Comparison of ENCODE assay signal across 10 cellular contexts in genomic region chr7:130489140-130489967, GRCh38. TPM values are rescaled to one million over a fixed set of nuclear protein-coding genes. Genes with fewer than 3 reads are reported as not detected.
DNase-seq lines count a peak whose midpoint lies in the region; ATAC-seq, FAIRE-seq and TF ChIP-seq lines count a peak whose summit lies in the region.
"Had no signal": no experiment of that assay in that cellular context is flagged by ENCODE, and none has a peak within 500 bp of the region (broad histone marks: within the 10 kb centered on the region; RNA-seq: fewer than 3 reads in every experiment).

No MANE protein-coding gene starts in this region.

- FAIRE-seq in H1 (lab: Jason Lieb, UNC): no peak

- H3K4me3 Mint-ChIP-seq in CD4-positive, alpha-beta T cell: peak overlapping the region; percentile 17
- H3K4me3 Mint-ChIP-seq in nephron progenitor cell (peak overlapping the region; percentile 65), endothelial cell (ENCODE audit: unreplicated experiment) (no peak overlapping the region)

- no peak overlapping the region for H3K27ac ChIP-seq in CD4-positive, alpha-beta T cell (ENCODE audit: low read depth, low read length)
- H3K27ac ChIP-seq in H1 (ENCODE audit: low read depth, low read length) (no peak overlapping the region), right lobe of liver (no peak overlapping the region)
- H3K27ac ChIP-seq: BLaER1 had no signal

- peaks cover 4% of the 10 kb centered on the region; the same call in 1 of the 2 replicates for H3K79me1 ChIP-seq in H1 (ENCODE audit: low read depth, low read length)

- H2BK120ac ChIP-seq in H1 (replicated peaks; ENCODE audit: low read depth, low read length): no peak overlapping the region

- H3K79me2 ChIP-seq in H1 (ENCODE audit: control insufficient read depth in 1 of 2, insufficient read depth in 2 of 2, low read length in 2 of 2): peaks cover 0 to 67% of the 10 kb centered on the region in 2 experiments; a peak in 2 of 4 replicates

- H3K9me3 ChIP-seq in CD4-positive, alpha-beta T cell (ENCODE audit: control insufficient read depth, low read length): no peaks in the 10 kb centered on the region
- H3K9me3 ChIP-seq in H1 (ENCODE audit: insufficient read depth in 2 of 2, low read depth in 1 of 2, low read length in 1 of 2) (peaks cover 0 to 19% of the 10 kb centered on the region in 2 experiments; a peak in 2 of 4 replicates), right lobe of liver (no peaks in the 10 kb centered on the region)

- H3K4me2 ChIP-seq in H1 (ENCODE audit: insufficient read depth in 1 of 2, low read depth in 2 of 2, low read length in 2 of 2): peak overlapping the region; percentile 69 to 86
- H3K4me2 ChIP-seq: BLaER1 had no signal

- no peak overlapping the region; a peak in 1 of 7 replicates for H3K9ac ChIP-seq in H1 (replicated peaks in 1 of 4; ENCODE audit: extremely low read depth in 1 of 4, low read depth in 3 of 4, low read length in 3 of 4)
- H3K9ac ChIP-seq: BLaER1 had no signal

- TF ChIP-seq EP300 in H1 (IDR thresholded peaks at IDR 0.05; ENCODE audit: borderline replicate concordance in 1 of 2, low read depth in 2 of 2, low read length in 2 of 2): no peak

- WGBS in H1 (ENCODE audit: extremely low coverage in 1 of 2, insufficient coverage in 1 of 2, insufficient read length in 1 of 2, insufficient replicate concordance in 2 of 2, low coverage in 1 of 2, low lambda C conversion rate in 2 of 2, missing lambda C conversion rate in 1 of 2), 2 experiments: 83% methylated on average over 10 of the region's 10 CpGs; no CpG with 5 or more reads in 1 of the 2 experiments
- 79% methylated on average over 7 of the region's 10 CpGs for WGBS in right lobe of liver (ENCODE audit: insufficient coverage, low coverage, low lambda C conversion rate, missing lambda C conversion rate)

- CTCF ChIA-PET in CD4-positive, alpha-beta T cell (lab: Charles Lee): no interaction called here
- CTCF ChIA-PET in H1 (lab: Charles Lee; ENCODE audit: partially characterized antibody): interaction anchor here (0.7 to 4.5 kb wide), 6 partner anchors 9 to 246 kb away, joined by 3 to 19 read pairs (median 4); no protein-coding TSS in a partner anchor

- intact Hi-C loops in CD4-positive, alpha-beta T cell (cut with DNase I, micrococcal nuclease): loop anchor here (5.0 to 10.0 kb wide), 3 partner anchors 87 to 265 kb away; no protein-coding TSS in a partner anchor
- intact Hi-C loops in right lobe of liver (cut with DNase I): no loop called here

- H2BK15ac ChIP-seq in H1 (ENCODE audit: low read length): no peak overlapping the region

- POLR2A ChIA-PET in CD4-positive, alpha-beta T cell (lab: Charles Lee): no interaction called here
- POLR2A ChIA-PET in H1 (lab: Charles Lee; ENCODE audit: partially characterized antibody): interaction anchor here (1.0 to 2.2 kb wide), 4 partner anchors 11 to 284 kb away, joined by 3 to 8 read pairs (median 3); partner anchors contain the start of gene TMEM209

- H2AK5ac ChIP-seq in H1 (ENCODE audit: low read depth, low read length): peak overlapping the region; percentile 58; the same call in 1 of the 2 replicates

- no peak overlapping the region for H2BK20ac ChIP-seq in H1 (ENCODE audit: low read length)

- H3K4me1 ChIP-seq in H1 (replicated peaks in 1 of 4; ENCODE audit: control insufficient read depth in 3 of 4, insufficient read depth in 4 of 4, low read length in 3 of 4) (peaks cover 3 to 15% (median 5%) of the 10 kb centered on the region in 4 experiments), right lobe of liver (peaks cover 0 to 7% (median 0%) of the 10 kb centered on the region in 4 donors)
- H3K4me1 ChIP-seq: BLaER1 had no signal

- no peak overlapping the region for H2BK12ac ChIP-seq in H1 (ENCODE audit: low read depth, low read length)

- H4K8ac ChIP-seq in H1 (ENCODE audit: extremely low read depth, insufficient read depth, low read length): no peak overlapping the region

- H3K18ac ChIP-seq in H1 (ENCODE audit: extremely low read depth, low read length): no peak overlapping the region

- H3K4ac ChIP-seq in H1 (replicated peaks; ENCODE audit: insufficient read length, low read depth, low read length): no peak overlapping the region

- H3K14ac ChIP-seq in H1 (ENCODE audit: insufficient read length): no peak overlapping the region

- H4K5ac ChIP-seq in H1 (ENCODE audit: insufficient read length, low read depth, low read length): peak overlapping the region; percentile 18

- no peak overlapping the region for H3K27ac Mint-ChIP-seq in CD4-positive, alpha-beta T cell
- H3K27ac Mint-ChIP-seq in nephron progenitor cell (peak overlapping the region; percentile 100), endothelial cell (ENCODE audit: unreplicated experiment) (no peak overlapping the region)

- H2AFZ ChIP-seq in H1 (ENCODE audit: low read length): no peak overlapping the region

- no peaks in the 10 kb centered on the region for H3K36me3 Mint-ChIP-seq in CD4-positive, alpha-beta T cell (ENCODE audit: low read depth)
- H3K36me3 Mint-ChIP-seq in nephron progenitor cell (ENCODE audit: low read depth) (peaks cover 47% of the 10 kb centered on the region), endothelial cell (ENCODE audit: low read depth, unreplicated experiment) (peaks cover 17% of the 10 kb centered on the region)

- H4K91ac ChIP-seq in H1 (replicated peaks; ENCODE audit: insufficient read length, low read length): no peak overlapping the region

- H2BK5ac ChIP-seq in H1 (ENCODE audit: low read depth, low read length): no peak overlapping the region

- H3K9me3 Mint-ChIP-seq in CD4-positive, alpha-beta T cell: no peaks in the 10 kb centered on the region
- H3K9me3 Mint-ChIP-seq in nephron progenitor cell (peaks cover 45% of the 10 kb centered on the region), endothelial cell (ENCODE audit: unreplicated experiment) (no peaks in the 10 kb centered on the region)

- no peak overlapping the region for H3K56ac ChIP-seq in H1 (replicated peaks; ENCODE audit: insufficient read length, low read depth, low read length)

- no peak for TF ChIP-seq CTCF in CD4-positive, alpha-beta T cell (IDR thresholded peaks at IDR 0.05)
- TF ChIP-seq CTCF in H1 (IDR thresholded peaks at IDR 0.05; ENCODE audit: control extremely low read depth in 1 of 3, insufficient read depth in 1 of 3, low read depth in 1 of 3, low read length in 3 of 3) (no peak), nephron progenitor cell (IDR thresholded peaks at IDR 0.05) (no peak), right lobe of liver (IDR thresholded peaks at IDR 0.05) (no peak), endothelial cell (IDR thresholded peaks at IDR 0.05; ENCODE audit: unreplicated experiment) (no peak)

- no peak for ATAC-seq in CD4-positive, alpha-beta T cell (ENCODE audit: poor library complexity)
- ATAC-seq in right lobe of liver: no peak

- peaks cover 75% of the 10 kb centered on the region for H3K27me3 Mint-ChIP-seq in CD4-positive, alpha-beta T cell
- H3K27me3 Mint-ChIP-seq in nephron progenitor cell (ENCODE audit: low read depth, poor library complexity): peaks cover 6% of the 10 kb centered on the region
- H3K27me3 Mint-ChIP-seq in endothelial cell (ENCODE audit: unreplicated experiment): peaks cover 6% of the 10 kb centered on the region

- peaks cover 21% of the 10 kb centered on the region for H3K23me2 ChIP-seq in H1 (ENCODE audit: low read depth, low read length)

- peaks cover 21% of the 10 kb centered on the region for H3K27me3 ChIP-seq in CD4-positive, alpha-beta T cell (ENCODE audit: control insufficient read depth, insufficient read depth, low read length)
- H3K27me3 ChIP-seq in H1 (replicated peaks in 1 of 4; ENCODE audit: control insufficient read depth in 3 of 4, extremely low read depth in 1 of 4, insufficient read depth in 3 of 4, low read length in 3 of 4) (peaks cover 0 to 8% (median 2%) of the 10 kb centered on the region in 4 experiments; a peak in 5 of 7 replicates), right lobe of liver (no peaks in the 10 kb centered on the region)

- H3K36me3 ChIP-seq in H1 (ENCODE audit: control insufficient read depth in 2 of 4, insufficient read depth in 4 of 4, low read length in 3 of 4) (peaks cover 0 to 11% (median 2%) of the 10 kb centered on the region in 4 experiments; a peak in 2 of 8 replicates), right lobe of liver (no peaks in the 10 kb centered on the region)
- H3K36me3 ChIP-seq: BLaER1 had no signal

- TF ChIP-seq POLR2A in H1 (IDR thresholded peaks at IDR 0.05; ENCODE audit: control extremely low read depth in 1 of 2, low read depth in 2 of 2, low read length in 2 of 2) (no peak), right lobe of liver (IDR thresholded peaks at IDR 0.05) (no peak)

- H3K4me1 Mint-ChIP-seq in CD4-positive, alpha-beta T cell (ENCODE audit: low read depth): peaks cover 37% of the 10 kb centered on the region
- peaks cover 71% of the 10 kb centered on the region for H3K4me1 Mint-ChIP-seq in nephron progenitor cell
- H3K4me1 Mint-ChIP-seq in endothelial cell (ENCODE audit: unreplicated experiment): peaks cover 42% of the 10 kb centered on the region

- H3K23ac ChIP-seq in H1 (ENCODE audit: insufficient read length): no peak overlapping the region

- H3K4me3 ChIP-seq in H1 (ENCODE audit: extremely low read depth in 1 of 4, insufficient read depth in 2 of 4, low read depth in 3 of 4, low read length in 4 of 4) (peak overlapping the region in 1 of 4 experiments; percentile 67; a peak in 1 of 8 replicates), right lobe of liver (no peak overlapping the region)
- H3K4me3 ChIP-seq: BLaER1 had no signal

- peaks cover 3 to 4% of the 10 kb centered on the region in 2 experiments for H4K20me1 ChIP-seq in H1 (replicated peaks in 1 of 2; ENCODE audit: control insufficient read depth in 1 of 2, insufficient read depth in 2 of 2, low read length in 2 of 2)
- H4K20me1 ChIP-seq: BLaER1 had no signal

- TF ChIP-seq RAD21 in H1 (IDR thresholded peaks at IDR 0.05 in 1 of 2, conservative IDR thresholded peaks at IDR 0.05 in 1 of 2; ENCODE audit: low read depth in 2 of 2, low read length in 2 of 2): no peak

- no peak for DNase-seq in CD4-positive, alpha-beta T cell
- DNase-seq in NCI-H460 (ENCODE audit: extremely low read depth, low read depth) (peak; percentile 93), H1 (ENCODE audit: low read depth in 1 of 2, low spot score in 2 of 2) (no peak), nephron progenitor cell (peak; percentile 16), right lobe of liver (no peak), NCI-H82 (lab: John Stamatoyannopoulos, UW) (no peak), NCI-H748 (lab: John Stamatoyannopoulos, UW; ENCODE audit: unreplicated experiment) (no peak), endothelial cell (ENCODE audit: low spot score) (no peak)
- DNase-seq: MM.1S had no signal

RNA-seq across cellular contexts. Expression of gene MEST, which starts 2.5 kb away (rescaled TPM):
- total RNA-seq in CD4-positive, alpha-beta T cell: 1 to 10 TPM; 2.7 to 2.9 TPM
- 29.4 and 36.0 TPM in 2 replicates for total RNA-seq in NCI-H460 (2014; rRNA removed; shearing (Covaris generic))
- polyA plus RNA-seq in NCI-H460 (2014; cell fraction: nucleus; rRNA removed): 34.2 and 46.8 TPM in 2 replicates
- 269 and 283 TPM in 2 replicates for total RNA-seq in H1 (2021; fragmentation: NEBNext Ultra II Directional; extraction: Animal tissue kit (Norgen Biotek cat#: 25700))
- polyA plus RNA-seq in H1 (2011; rRNA removed): 152 and 176 TPM in 2 replicates
- 145 TPM for polyA plus RNA-seq in H1 (2011; cell fraction: cytosol; rRNA removed)
- polyA plus RNA-seq in H1 (2011; cell fraction: nucleus; rRNA removed): 106 TPM
- polyA plus RNA-seq in H1 (2012, experiment 1 of 2): 142 to 251 TPM (median 183 TPM) in 4 replicates
- polyA plus RNA-seq in H1 (2012, experiment 2 of 2): 36.0 TPM
- 137 TPM for polyA plus RNA-seq in H1 (2013, experiment 1 of 2)
- polyA plus RNA-seq in H1 (2013, experiment 2 of 2): 152 TPM
- polyA minus RNA-seq in H1 (2011; rRNA and poly(A)+ RNA removed): 452 and 550 TPM in 2 replicates
- 148 TPM for polyA minus RNA-seq in H1 (2011; cell fraction: cytosol; rRNA and poly(A)+ RNA removed)
- 213 TPM for polyA minus RNA-seq in H1 (2011; cell fraction: nucleus; rRNA and poly(A)+ RNA removed)
- total RNA-seq in right lobe of liver (10 to 100 TPM; 23.4 to 46.9 (median 31.2) TPM), endothelial cell (ENCODE audit: unreplicated experiment) (72.2 TPM)

RNA-seq across cellular contexts. Expression of gene CEP41, which starts 48.5 kb away (rescaled TPM):
- 1 to 10 TPM; 3.3 to 4.8 TPM for total RNA-seq in CD4-positive, alpha-beta T cell
- 19.3 and 22.4 TPM in 2 replicates for total RNA-seq in NCI-H460 (2014; rRNA removed; shearing (Covaris generic))
- polyA plus RNA-seq in NCI-H460 (2014; cell fraction: nucleus; rRNA removed): 9.2 and 15.5 TPM in 2 replicates
- total RNA-seq in H1 (2021; fragmentation: NEBNext Ultra II Directional; extraction: Animal tissue kit (Norgen Biotek cat#: 25700)): 12.8 and 13.3 TPM in 2 replicates
- polyA plus RNA-seq in H1 (2011; rRNA removed): 8.2 and 9.3 TPM in 2 replicates
- polyA plus RNA-seq in H1 (2011; cell fraction: cytosol; rRNA removed): 10.5 TPM
- 9.2 TPM for polyA plus RNA-seq in H1 (2011; cell fraction: nucleus; rRNA removed)
- polyA plus RNA-seq in H1 (2012, experiment 1 of 2): 9.1 to 11.0 TPM (median 10.1 TPM) in 4 replicates
- 2.8 TPM for polyA plus RNA-seq in H1 (2012, experiment 2 of 2)
- 10.7 TPM for polyA plus RNA-seq in H1 (2013, experiment 1 of 2)
- polyA plus RNA-seq in H1 (2013, experiment 2 of 2): 11.5 TPM
- 13.1 and 18.0 TPM in 2 replicates for polyA minus RNA-seq in H1 (2011; rRNA and poly(A)+ RNA removed)
- 10.3 TPM for polyA minus RNA-seq in H1 (2011; cell fraction: cytosol; rRNA and poly(A)+ RNA removed)
- polyA minus RNA-seq in H1 (2011; cell fraction: nucleus; rRNA and poly(A)+ RNA removed): 11.0 TPM
- 10 to 100 TPM in 1 of 6 experiments, 1 to 10 TPM in 5; 2.6 to 11.7 (median 4.6) TPM for total RNA-seq in right lobe of liver
- 14.3 TPM for total RNA-seq in endothelial cell (ENCODE audit: unreplicated experiment)

Comparison
In these comparisons a context has a peak if more than half of its experiments do, and no peak if none do; other contexts are left out.
1. DNase-seq: peak in NCI-H460 (single experiment) and nephron progenitor cell (single experiment); none in CD4-positive, alpha-beta T cell (0 of 10), H1 (0 of 2), right lobe of liver (0 of 3), NCI-H82 (single experiment), NCI-H748 (single experiment) and endothelial cell (single experiment).
2. intact Hi-C loops: an anchor here in CD4-positive, alpha-beta T cell (5.0 to 10.0 kb wide); none called in right lobe of liver.